ENCODE assay signal across 8 cellular contexts in genomic region chr14:100239200-100239839, GRCh38. TPM values are rescaled to one million over a fixed set of nuclear protein-coding genes. Genes with fewer than 3 reads are reported as not detected.
DNase-seq lines count a peak whose midpoint lies in the region; TF ChIP-seq lines count a peak whose summit lies in the region.

No MANE protein-coding gene starts in this region.

- peaks cover 36% of the 10 kb centered on the region for H3K4me1 Mint-ChIP-seq in type B pancreatic cell (ENCODE audit: unreplicated experiment)

- H3K4me3 ChIP-seq in HFF-Myc (replicated peaks; ENCODE audit: low read depth, low read length) (peak overlapping the region; percentile 84), ectodermal cell (ENCODE audit: insufficient read depth, low read depth, low read length) (peak overlapping the region; percentile 95), muscle layer of duodenum (ENCODE audit: low read depth in 1 of 2, low read length in 2 of 2) (peak overlapping the region; percentile 59 to 100)

- 0% methylated on average over 95 of the region's 95 CpGs for WGBS in ectodermal cell, 2 experiments

- peaks cover 23% of the 10 kb centered on the region for H3K36me3 Mint-ChIP-seq in type B pancreatic cell

- DNase-seq in HFF-Myc (ENCODE audit: extremely low read depth, low read depth): no peak
- peak; percentile 16 for DNase-seq in T-helper 22 cell (ENCODE audit: low read depth)
- no peak for DNase-seq in type B pancreatic cell (ENCODE audit: extremely low spot score, unreplicated experiment)
- DNase-seq in hypothalamus (lab: John Stamatoyannopoulos, UW): no peak
- DNase-seq in Ammon's horn (ENCODE audit: low spot score): no peak
- DNase-seq in cortex of kidney (lab: John Stamatoyannopoulos, UW): no peak

- H3K4me1 ChIP-seq in ectodermal cell (ENCODE audit: control insufficient read depth, insufficient read depth, low read length) (peaks cover 19% of the 10 kb centered on the region), muscle layer of duodenum (ENCODE audit: control insufficient read depth in 1 of 2, insufficient read depth in 2 of 2, low read length in 2 of 2) (peaks cover 21 to 39% of the 10 kb centered on the region in 2 donors)

- TF ChIP-seq CTCF in HFF-Myc (IDR thresholded peaks at IDR 0.05; ENCODE audit: low read depth, low read length, missing control alignments) (no peak), type B pancreatic cell (conservative IDR thresholded peaks at IDR 0.05) (no peak)

- no peaks in the 10 kb centered on the region for H3K9me3 ChIP-seq in ectodermal cell (ENCODE audit: control insufficient read depth, low read length)
- H3K9me3 ChIP-seq in muscle layer of duodenum (ENCODE audit: control insufficient read depth in 1 of 2, low read length in 2 of 2): no peaks in the 10 kb centered on the region

- H3K27me3 ChIP-seq in ectodermal cell (ENCODE audit: control insufficient read depth, insufficient read depth, low read length, poor library complexity, severe bottlenecking): no peaks in the 10 kb centered on the region
- H3K27me3 ChIP-seq in muscle layer of duodenum (ENCODE audit: low read depth, low read length): no peaks in the 10 kb centered on the region

- H3K4me3 Mint-ChIP-seq in type B pancreatic cell: peak overlapping the region; percentile 87

- H3K27ac Mint-ChIP-seq in type B pancreatic cell: peak overlapping the region; percentile 99

- H3K27me3 Mint-ChIP-seq in type B pancreatic cell: no peaks in the 10 kb centered on the region

- no peaks in the 10 kb centered on the region for H3K9me3 Mint-ChIP-seq in type B pancreatic cell

- H3K27ac ChIP-seq in ectodermal cell (ENCODE audit: insufficient read depth, low read depth, low read length, poor library complexity, severe bottlenecking) (peak overlapping the region; percentile 83), muscle layer of duodenum (ENCODE audit: low read length) (no peak overlapping the region)

- H3K36me3 ChIP-seq in ectodermal cell (ENCODE audit: control insufficient read depth, insufficient read depth, low read length): no peaks in the 10 kb centered on the region
- H3K36me3 ChIP-seq in muscle layer of duodenum (ENCODE audit: control insufficient read depth in 1 of 2, insufficient read depth in 2 of 2, low read length in 2 of 2): peaks cover 0 to 13% of the 10 kb centered on the region in 2 donors

RNA-seq across cellular contexts. Expression of gene YY1, which starts 0.4 kb away (rescaled TPM):
- 103 TPM for polyA plus RNA-seq in ectodermal cell (2013, experiment 1 of 4)
- 102 TPM for polyA plus RNA-seq in ectodermal cell (2013, experiment 2 of 4)
- 74.3 TPM for polyA plus RNA-seq in ectodermal cell (2013, experiment 3 of 4)
- 72.7 TPM for polyA plus RNA-seq in ectodermal cell (2013, experiment 4 of 4)
- total RNA-seq in type B pancreatic cell (ENCODE audit: low replicate concordance): 79.8 and 98.0 TPM in 2 replicates
